ENCODE assay signal across 8 cellular contexts in the genomic region with DNA sequence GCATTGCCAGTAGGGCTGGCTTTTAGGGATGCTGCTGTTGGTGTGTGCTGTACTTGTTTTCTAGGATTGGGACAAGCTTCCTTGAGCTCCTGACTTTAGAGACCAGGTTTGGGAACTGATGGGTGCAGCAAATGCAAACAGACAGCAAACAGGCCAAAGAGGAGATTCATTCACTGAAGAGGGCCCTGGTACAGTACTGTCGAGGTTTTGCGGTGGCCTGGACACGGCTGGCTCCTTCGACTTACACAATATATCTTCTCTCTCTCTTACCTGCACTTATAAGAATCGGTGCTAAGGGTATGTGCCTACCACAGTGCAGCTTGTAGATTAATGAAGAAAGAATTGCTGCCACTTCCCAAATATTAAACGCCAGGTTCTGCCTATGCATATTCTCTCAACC. TPM values are rescaled to one million over a fixed set of nuclear protein-coding genes. Genes with fewer than 3 reads are reported as not detected.
DNase-seq lines count a peak whose midpoint lies in the region; ATAC-seq, FAIRE-seq and TF ChIP-seq lines count a peak whose summit lies in the region.

No MANE protein-coding gene starts in this region.

- no peaks in the 10 kb centered on the region for H3K36me3 Mint-ChIP-seq in activated CD4-positive, alpha-beta T cell treated with anti-CD3 and anti-CD28 coated beads for 36 hours (ENCODE audit: low read depth)

- H3K4me1 ChIP-seq in ascending aorta = peaks cover 0 to 8% of the 10 kb centered on the region in 2 donors
- H3K4me1 ChIP-seq in left lung = peaks cover 6 to 15% of the 10 kb centered on the region in 2 donors

- H3K27me3 ChIP-seq in ascending aorta (no peaks in the 10 kb centered on the region), left lung (no peaks in the 10 kb centered on the region)

- no peak for ATAC-seq in activated CD4-positive, alpha-beta T cell treated with anti-CD3 and anti-CD28 coated beads for 36 hours
- ATAC-seq in left lung = no peak
- ATAC-seq in HG03439 (IDR thresholded peaks at IDR 0.05; ENCODE audit: unreplicated experiment) = no peak

- peaks cover 36% of the 10 kb centered on the region for H3K4me1 Mint-ChIP-seq in activated CD4-positive, alpha-beta T cell treated with anti-CD3 and anti-CD28 coated beads for 36 hours

- H3K36me3 ChIP-seq in ascending aorta (no peaks in the 10 kb centered on the region), left lung (no peaks in the 10 kb centered on the region)

- DNase-seq in activated CD4-positive, alpha-beta T cell treated with anti-CD3 and anti-CD28 coated beads for 36 hours = no peak
- no peak for DNase-seq in activated CD4-positive, alpha-beta T cell treated with anti-CD3 and anti-CD28 coated beads for 4 hours
- DNase-seq in ascending aorta (ENCODE audit: low spot score in 2 of 2) = no peak
- no peak for DNase-seq in left lung
- peak; percentile 18 for DNase-seq in superior temporal gyrus (ENCODE audit: extremely low spot score)
- no peak for DNase-seq in activated CD4-positive, CD25-positive, alpha-beta regulatory T cell (lab: John Stamatoyannopoulos, UW)
- no peak for DNase-seq in urothelium cell line (ENCODE audit: low spot score)

- H3K9me3 ChIP-seq in ascending aorta = no peaks in the 10 kb centered on the region
- H3K9me3 ChIP-seq in left lung = no peaks in the 10 kb centered on the region

- peak overlapping the region; percentile 76 to 98 for H3K4me3 ChIP-seq in ascending aorta
- peak overlapping the region; percentile 64 to 92 for H3K4me3 ChIP-seq in left lung

- no peak for FAIRE-seq in urothelium cell line (lab: Jason Lieb, UNC)

- no peaks in the 10 kb centered on the region for H3K9me3 Mint-ChIP-seq in activated CD4-positive, alpha-beta T cell treated with anti-CD3 and anti-CD28 coated beads for 36 hours (ENCODE audit: low read depth)

- no peak for TF ChIP-seq CTCF in ascending aorta (IDR thresholded peaks at IDR 0.05)
- TF ChIP-seq CTCF in left lung (IDR thresholded peaks at IDR 0.05) = no peak

- H3K27ac Mint-ChIP-seq in activated CD4-positive, alpha-beta T cell treated with anti-CD3 and anti-CD28 coated beads for 36 hours = peak overlapping the region; percentile 88

- H3K27me3 Mint-ChIP-seq in activated CD4-positive, alpha-beta T cell treated with anti-CD3 and anti-CD28 coated beads for 36 hours = no peaks in the 10 kb centered on the region

- intact Hi-C loops in activated CD4-positive, alpha-beta T cell treated with anti-CD3 and anti-CD28 coated beads for 36 hours (cut with DNase I, micrococcal nuclease) = loop anchor here (1.0 to 10.0 kb wide), 10 partner anchors 27 to 1660 kb away; a partner anchor contains a TSS
- intact Hi-C loops in ascending aorta (cut with DNase I) = loop anchor here (2.0 kb wide), 1 partner anchor 45 kb away; a partner anchor contains a TSS
- intact Hi-C loops in left lung (cut with DNase I) = no loop called here

- POLR2A ChIA-PET in activated CD4-positive, alpha-beta T cell treated with anti-CD3 and anti-CD28 coated beads for 36 hours (lab: Charles Lee) = no interaction called here

- CTCF ChIA-PET in activated CD4-positive, alpha-beta T cell treated with anti-CD3 and anti-CD28 coated beads for 36 hours (lab: Charles Lee) = interaction anchor here (0.6 to 1.5 kb wide), 6 partner anchors 17 to 82 kb away, joined by 3 to 11 read pairs (median 3); no protein-coding TSS in a partner anchor

- peak overlapping the region; percentile 92 for H3K4me3 Mint-ChIP-seq in activated CD4-positive, alpha-beta T cell treated with anti-CD3 and anti-CD28 coated beads for 36 hours

- H3K27ac ChIP-seq in ascending aorta = peak overlapping the region in 1 of 2 donors; percentile 63
- H3K27ac ChIP-seq in left lung = peak overlapping the region in 1 of 2 donors; percentile 46

RNA-seq across cellular contexts. Expression of a gene that starts 44.6 kb away (rescaled TPM):
- 100 to 1,000 TPM; 247 to 257 TPM for total RNA-seq in activated CD4-positive, alpha-beta T cell treated with anti-CD3 and anti-CD28 coated beads for 36 hours
- total RNA-seq in ascending aorta (255 TPM), left lung (100 to 1,000 TPM; 686 to 731 TPM)

Comparison
In these comparisons a context has a peak if more than half of its experiments do, and no peak if none do; other contexts are left out.
1. intact Hi-C loops: an anchor here in activated CD4-positive, alpha-beta T cell treated with anti-CD3 and anti-CD28 coated beads for 36 hours (1.0 to 10.0 kb wide) and ascending aorta (2.0 kb wide); none called in left lung.